In genomic region chr6:31308845-31309175, GRCh38 we compare ENCODE assay signal across 11 cellular contexts. TPM values are rescaled to one million over a fixed set of nuclear protein-coding genes. Genes with fewer than 3 reads are reported as not detected.
DNase-seq lines count a peak whose midpoint lies in the region; ATAC-seq and TF ChIP-seq lines count a peak whose summit lies in the region.
"Had no signal": no experiment of that assay in that cellular context is flagged by ENCODE, and none has a peak within 500 bp of the region (broad histone marks: within the 10 kb centered on the region; RNA-seq: fewer than 3 reads in every experiment).

No MANE protein-coding gene starts in this region.

- H3K4me3 Mint-ChIP-seq in WTC11 = peak overlapping the region; percentile 72
- H3K4me3 Mint-ChIP-seq in stimulated activated memory B cell treated with anti-CD40 and anti-IgM and Interleukin-4, amounts not matched to agents 10 μg/mL and 1 μg/mL and 100 μg/mL, for 72 hours = peak overlapping the region; percentile 87

- ATAC-seq in WTC11 = peak; percentile 13
- ATAC-seq in stimulated activated memory B cell treated with anti-CD40 and anti-IgM and Interleukin-4, amounts not matched to agents 10 μg/mL and 1 μg/mL and 100 μg/mL, for 72 hours = no peak
- ATAC-seq in HG03095 (IDR thresholded peaks at IDR 0.05; ENCODE audit: unreplicated experiment) = no peak
- no peak for ATAC-seq in HG03439 (IDR thresholded peaks at IDR 0.05; ENCODE audit: unreplicated experiment)

- POLR2A ChIA-PET in WTC11 (lab: Charles Lee) = no interaction called here

- CTCF ChIA-PET in WTC11 (lab: Charles Lee) = interaction anchor here (1.2 to 3.0 kb wide), 3 partner anchors 36 to 115 kb away, joined by 3 to 11 read pairs (median 5); no protein-coding TSS in a partner anchor

- H3K4me3 ChIP-seq in iPS-11a (ENCODE audit: low read depth, low read length) = peak overlapping the region; percentile 41

- no peaks in the 10 kb centered on the region for H3K9me3 Mint-ChIP-seq in WTC11
- no peaks in the 10 kb centered on the region for H3K9me3 Mint-ChIP-seq in stimulated activated memory B cell treated with anti-CD40 and anti-IgM and Interleukin-4, amounts not matched to agents 10 μg/mL and 1 μg/mL and 100 μg/mL, for 72 hours
- H3K9me3 Mint-ChIP-seq: T-helper 2 cell treated with Interferon-gamma antibody and Interleukin-4, amounts not matched to agents 5 μg/mL and 100 μg/mL, for 36 hours had no signal

- no peaks in the 10 kb centered on the region for H3K36me3 Mint-ChIP-seq in WTC11
- H3K36me3 Mint-ChIP-seq in stimulated activated memory B cell treated with anti-CD40 and anti-IgM and Interleukin-4, amounts not matched to agents 10 μg/mL and 1 μg/mL and 100 μg/mL, for 72 hours = no peaks in the 10 kb centered on the region

- peaks cover 45% of the 10 kb centered on the region for H3K27me3 Mint-ChIP-seq in WTC11 (ENCODE audit: low read depth)
- no peaks in the 10 kb centered on the region for H3K27me3 Mint-ChIP-seq in stimulated activated memory B cell treated with anti-CD40 and anti-IgM and Interleukin-4, amounts not matched to agents 10 μg/mL and 1 μg/mL and 100 μg/mL, for 72 hours

- no peaks in the 10 kb centered on the region for H3K4me1 Mint-ChIP-seq in WTC11
- peaks cover 11% of the 10 kb centered on the region for H3K4me1 Mint-ChIP-seq in stimulated activated memory B cell treated with anti-CD40 and anti-IgM and Interleukin-4, amounts not matched to agents 10 μg/mL and 1 μg/mL and 100 μg/mL, for 72 hours

- H3K27ac Mint-ChIP-seq in WTC11 = no peak overlapping the region
- peak overlapping the region; percentile 86 for H3K27ac Mint-ChIP-seq in stimulated activated memory B cell treated with anti-CD40 and anti-IgM and Interleukin-4, amounts not matched to agents 10 μg/mL and 1 μg/mL and 100 μg/mL, for 72 hours
- H3K27ac Mint-ChIP-seq: T-helper 2 cell treated with Interferon-gamma antibody and Interleukin-4, amounts not matched to agents 5 μg/mL and 100 μg/mL, for 36 hours had no signal

- peak; percentile 31 for DNase-seq in activated CD4-positive, CD25-positive, alpha-beta regulatory T cell treated with anti-CD3 and anti-CD28 coated beads, Interleukin-2, amount 50 U/mL, for 72 hours
- DNase-seq in activated CD4-positive, CD25-positive, alpha-beta regulatory T cell (lab: John Stamatoyannopoulos, UW) = no peak
- DNase-seq in WTC11 (ENCODE audit: low spot score) (no peak), NK-92 (lab: John Stamatoyannopoulos, UW; ENCODE audit: unreplicated experiment) (no peak)
- DNase-seq: Caco-2, OCI-M1 had no signal

- TF ChIP-seq CTCF in WTC11 (IDR thresholded peaks at IDR 0.05) = no peak

TF ChIP-seq in WTC11, 78 proteins besides CTCF, POLR2A, EP300 and RAD21:
- TF ChIP-seq ZNF671 (CRISPR knock-in tag; IDR thresholded peaks at IDR 0.05) (no peak), PREB (CRISPR knock-in tag; IDR thresholded peaks at IDR 0.05; ENCODE audit: borderline replicate concordance) (no peak), ZBTB21 (CRISPR knock-in tag; IDR thresholded peaks at IDR 0.05; ENCODE audit: borderline replicate concordance) (no peak), GRHL2 (CRISPR knock-in tag; IDR thresholded peaks at IDR 0.05; ENCODE audit: insufficient replicate concordance, severe bottlenecking) (no peak)

RNA-seq across cellular contexts. Expression of gene HLA-C, which starts 36.9 kb away (rescaled TPM):
- total RNA-seq in WTC11 (2021) = 82.9 to 107 TPM (median 106 TPM) in 3 replicates

RNA-seq across cellular contexts. Expression of gene HLA-B, which starts 48.2 kb away (rescaled TPM):
- total RNA-seq in WTC11 (2021) = 124 to 149 TPM (median 141 TPM) in 3 replicates
